ENCODE assay signal across 24 cellular contexts in genomic region chrX:5402461-5402860, GRCh38.
"Had no signal": no experiment of that assay in that cellular context is flagged by ENCODE, and none has a peak within 500 bp of the region (broad histone marks: within the 10 kb centered on the region; RNA-seq: fewer than 3 reads in every experiment).

No MANE protein-coding gene starts in this region.

- ATAC-seq: natural killer cell; psoas muscle; right cardiac atrium; right lobe of liver; stimulated activated effector memory CD8-positive, alpha-beta T cell treated with anti-CD3 and anti-CD28 coated beads, Interleukin-12 subunit alpha, Interleukin-12 subunit beta, amount 100 ng/mL, for 72 hours; stimulated activated naive B cell treated with anti-CD40 and anti-IgM and Interleukin-4, amounts not matched to agents 10 μg/mL and 1 μg/mL and 100 μg/mL, for 72 hours had no signal

- H3K27me3 ChIP-seq: neural progenitor cell, ovary, right lobe of liver, sigmoid colon, stomach, thyroid gland, transverse colon, upper lobe of left lung, vagina had no signal

- H3K36me3 ChIP-seq: neural progenitor cell, ovary, right lobe of liver, sigmoid colon, stomach, thoracic aorta, thyroid gland, transverse colon, upper lobe of left lung, vagina had no signal

- H3K4me3 ChIP-seq: neural progenitor cell, ovary, psoas muscle, right lobe of liver, sigmoid colon, stomach, thoracic aorta, thyroid gland, transverse colon, upper lobe of left lung, vagina had no signal

- H2AFZ ChIP-seq: neural progenitor cell, parathyroid adenoma had no signal

- H3K4me1 ChIP-seq: parathyroid adenoma, psoas muscle, right lobe of liver, sigmoid colon, stomach, thyroid gland, transverse colon, upper lobe of left lung, vagina had no signal

- H3K27ac ChIP-seq: neural progenitor cell, ovary, parathyroid adenoma, psoas muscle, right lobe of liver, sigmoid colon, stomach, thoracic aorta, thyroid gland, transverse colon, upper lobe of left lung, vagina had no signal

- H3K79me2 ChIP-seq: parathyroid adenoma had no signal

- DNase-seq: natural killer cell; occipital lobe; ovary; posterior cingulate gyrus; psoas muscle; right cardiac atrium; right lobe of liver; sigmoid colon; small intestine; stimulated activated CD4-positive, alpha-beta T cell treated with anti-CD3 and anti-CD28 coated beads, Interleukin-15, amount 100 ng/mL, for 24 hours; stimulated activated CD4-positive, alpha-beta T cell treated with anti-CD3 and anti-CD28 coated beads, Interleukin-2, amount 100 ng/mL, for 24 hours; stimulated activated CD4-positive, alpha-beta T cell treated with anti-CD3 and anti-CD28 coated beads, Interleukin-2, amount 100 ng/mL, for 48 hours; stimulated activated CD4-positive, alpha-beta T cell treated with anti-CD3 and anti-CD28 coated beads, Interleukin-4, amount 100 ng/mL, for 24 hours; stimulated activated naive B cell treated with anti-CD40 and anti-IgM and Interleukin-4, amounts not matched to agents 10 μg/mL and 1 μg/mL and 100 μg/mL, for 72 hours; stimulated activated naive CD4-positive, alpha-beta T cell treated with Interleukin-2 at 50 U/mL for 16 hours; stomach; thyroid gland; transverse colon; upper lobe of left lung had no signal

- H3K9me3 ChIP-seq: ovary, psoas muscle, right lobe of liver, sigmoid colon, stomach, thoracic aorta, thyroid gland, transverse colon, upper lobe of left lung, vagina had no signal

- H3K9ac ChIP-seq: neural progenitor cell, parathyroid adenoma had no signal

- H3K4me2 ChIP-seq: neural progenitor cell had no signal
